Comparison of ENCODE assay signal across 21 cellular contexts in the genomic region with DNA sequence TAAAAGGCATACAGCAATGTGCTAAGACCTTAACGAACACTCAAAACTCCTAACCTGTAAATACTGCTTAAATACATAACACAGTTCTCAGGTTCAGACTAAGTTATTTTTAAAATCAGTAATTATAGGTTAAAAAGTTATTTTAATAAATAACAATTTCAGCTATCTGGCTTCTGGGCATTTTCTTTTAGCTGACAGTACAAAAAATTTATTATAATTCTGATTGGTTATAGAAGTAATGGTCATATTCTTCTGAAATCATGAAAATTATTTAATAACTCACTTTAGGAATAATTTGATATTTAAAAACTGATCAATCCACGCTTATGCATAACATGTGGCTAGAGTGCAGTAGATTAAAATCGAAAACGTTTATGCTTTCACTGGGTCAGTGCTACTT. TPM values are rescaled to one million over a fixed set of nuclear protein-coding genes. Genes with fewer than 3 reads are reported as not detected.
"Had no signal": no experiment of that assay in that cellular context is flagged by ENCODE, and none has a peak within 500 bp of the region (broad histone marks: within the 10 kb centered on the region; RNA-seq: fewer than 3 reads in every experiment).

No MANE protein-coding gene starts in this region.

- FAIRE-seq: islet of Langerhans had no signal

- H3K4me3 Mint-ChIP-seq: endodermal cell; naive thymus-derived CD4-positive, alpha-beta T cell; nephron progenitor cell; stimulated activated memory B cell treated with anti-CD40 and anti-IgM and Interleukin-4, amounts not matched to agents 10 μg/mL and 1 μg/mL and 100 μg/mL, for 72 hours; stimulated activated naive CD8-positive, alpha-beta T cell treated with anti-CD3 and anti-CD28 coated beads, Interleukin-15, amount 100 ng/mL, for 72 hours had no signal

- DNase-seq: colonic mucosa; endodermal cell; foreskin melanocyte; heart left ventricle; hippocampal formation; mammary epithelial cell; naive thymus-derived CD4-positive, alpha-beta T cell; nephron progenitor cell; ovary; right cardiac atrium; stimulated activated CD4-positive, alpha-beta T cell treated with anti-CD3 and anti-CD28 coated beads, Interleukin-4, amount 100 ng/mL, for 1 hour; stimulated activated CD8-positive, alpha-beta memory T cell treated with anti-CD3 and anti-CD28 coated beads, Interleukin-4, amount 100 ng/mL, for 48 hours; stimulated activated naive CD8-positive, alpha-beta T cell treated with anti-CD3 and anti-CD28 coated beads, Interleukin-15, amount 100 ng/mL, for 72 hours; testis had no signal

- H3K27me3 ChIP-seq: colonic mucosa, heart left ventricle, ovary, testis, tibial nerve had no signal

- H3K27ac ChIP-seq: colonic mucosa, ovary, testis, tibial nerve had no signal

- H3K9me3 ChIP-seq: colonic mucosa, ovary, testis, tibial nerve had no signal

- H3K4me3 ChIP-seq: colonic mucosa, heart left ventricle, ovary, smooth muscle cell, testis, tibial nerve had no signal

- H3K4me2 ChIP-seq: smooth muscle cell had no signal

- H3K4me1 ChIP-seq: colonic mucosa, testis had no signal

- H3K36me3 Mint-ChIP-seq: naive thymus-derived CD4-positive, alpha-beta T cell; stimulated activated memory B cell treated with anti-CD40 and anti-IgM and Interleukin-4, amounts not matched to agents 10 μg/mL and 1 μg/mL and 100 μg/mL, for 72 hours had no signal

- H3K4me1 Mint-ChIP-seq: naive thymus-derived CD4-positive, alpha-beta T cell; stimulated activated memory B cell treated with anti-CD40 and anti-IgM and Interleukin-4, amounts not matched to agents 10 μg/mL and 1 μg/mL and 100 μg/mL, for 72 hours; stimulated activated naive CD8-positive, alpha-beta T cell treated with anti-CD3 and anti-CD28 coated beads, Interleukin-15, amount 100 ng/mL, for 72 hours had no signal

- ATAC-seq: heart left ventricle; left lobe of liver; naive thymus-derived CD4-positive, alpha-beta T cell; right cardiac atrium; stimulated activated memory B cell treated with anti-CD40 and anti-IgM and Interleukin-4, amounts not matched to agents 10 μg/mL and 1 μg/mL and 100 μg/mL, for 72 hours; stimulated activated naive CD8-positive, alpha-beta T cell treated with anti-CD3 and anti-CD28 coated beads, Interleukin-15, amount 100 ng/mL, for 72 hours had no signal

- H3K36me3 ChIP-seq: colonic mucosa, heart left ventricle, ovary, tibial nerve had no signal

- H3K27me3 Mint-ChIP-seq: naive thymus-derived CD4-positive, alpha-beta T cell; stimulated activated memory B cell treated with anti-CD40 and anti-IgM and Interleukin-4, amounts not matched to agents 10 μg/mL and 1 μg/mL and 100 μg/mL, for 72 hours; stimulated activated naive CD8-positive, alpha-beta T cell treated with anti-CD3 and anti-CD28 coated beads, Interleukin-15, amount 100 ng/mL, for 72 hours had no signal

- H3K27ac Mint-ChIP-seq: endodermal cell; naive thymus-derived CD4-positive, alpha-beta T cell; nephron progenitor cell; stimulated activated memory B cell treated with anti-CD40 and anti-IgM and Interleukin-4, amounts not matched to agents 10 μg/mL and 1 μg/mL and 100 μg/mL, for 72 hours; stimulated activated naive CD8-positive, alpha-beta T cell treated with anti-CD3 and anti-CD28 coated beads, Interleukin-15, amount 100 ng/mL, for 72 hours had no signal

RNA-seq across cellular contexts. Expression of a gene that starts 10.7 kb away (rescaled TPM):
- total RNA-seq: dermis blood vessel endothelial cell, endodermal cell, glomerular endothelial cell, smooth muscle cell had no signal
- polyA plus RNA-seq: smooth muscle cell had no signal
